20 cellular contexts compared by ENCODE assay signal in the genomic region with DNA sequence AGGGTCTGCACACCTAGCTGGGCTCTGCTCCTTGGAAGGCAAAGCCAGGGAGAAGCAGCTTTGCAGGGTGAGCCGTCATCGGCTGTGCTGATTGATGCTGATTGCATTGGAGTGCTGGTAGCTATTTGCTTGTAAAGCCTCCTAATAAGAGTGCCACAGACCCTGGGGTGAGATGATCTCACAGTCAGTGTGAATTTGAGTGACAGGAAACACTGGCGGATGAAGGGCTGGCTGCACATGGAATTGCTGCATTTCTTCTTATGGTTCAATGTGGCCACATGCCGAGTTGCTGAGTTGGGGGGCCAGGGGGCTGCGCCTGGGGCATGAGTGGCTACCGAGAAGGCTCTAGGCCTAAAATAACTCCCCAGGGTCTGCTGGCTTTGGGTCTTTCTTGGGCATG.
"Had no signal": no experiment of that assay in that cellular context is flagged by ENCODE, and none has a peak within 500 bp of the region (broad histone marks: within the 10 kb centered on the region; RNA-seq: fewer than 3 reads in every experiment).

No MANE protein-coding gene starts in this region.

- H3K9ac ChIP-seq: KMS-11 had no signal

- H3K4me2 ChIP-seq: KMS-11 had no signal

- DNase-seq: activated CD4-positive, alpha-beta memory T cell treated with anti-CD3 and anti-CD28 coated beads for 36 hours; activated CD4-positive, alpha-beta T cell treated with anti-CD3 and anti-CD28 coated beads, Interleukin-2, amount 10 ng/mL, durations not matched to agents 7 days and 5 days; activated CD4-positive, CD25-positive, alpha-beta regulatory T cell; activated effector memory CD4-positive, alpha-beta T cell treated with Interleukin-2 at 50 U/mL for 16 hours; activated naive CD4-positive, alpha-beta T cell; activated T-cell treated with anti-CD3 and anti-CD28 coated beads, Interleukin-2, amount 50 U/mL, for 24 hours; aorta; central memory CD4-positive, alpha-beta T cell; NCI-H2029; NCI-H2107; NCI-H446 treated with DMSO at 0.1 percent for 48 hours; NCI-H524 treated with DMSO at 0.1 percent for 48 hours; NCI-H748 treated with DMSO at 0.1 percent for 48 hours; T-cell had no signal

- H3K27me3 Mint-ChIP-seq: activated CD4-positive, alpha-beta T cell treated with anti-CD3 and anti-CD28 coated beads, Interleukin-2, amount 10 ng/mL, durations not matched to agents 7 days and 5 days; activated naive CD4-positive, alpha-beta T cell treated with anti-CD3 and anti-CD28 coated beads, Interleukin-2, amount 50 U/mL, for 24 hours; T-cell had no signal

- H3K4me1 Mint-ChIP-seq: activated CD4-positive, alpha-beta T cell treated with anti-CD3 and anti-CD28 coated beads, Interleukin-2, amount 10 ng/mL, durations not matched to agents 7 days and 5 days had no signal

- H3K27ac Mint-ChIP-seq: activated CD4-positive, alpha-beta memory T cell treated with anti-CD3 and anti-CD28 coated beads for 36 hours; activated CD4-positive, alpha-beta T cell treated with anti-CD3 and anti-CD28 coated beads, Interleukin-2, amount 10 ng/mL, durations not matched to agents 7 days and 5 days; activated naive CD4-positive, alpha-beta T cell treated with anti-CD3 and anti-CD28 coated beads, Interleukin-2, amount 50 U/mL, for 24 hours; activated T-cell treated with anti-CD3 and anti-CD28 coated beads, Interleukin-2, amount 50 U/mL, for 24 hours; activated T-helper 1 cell treated with anti-CD3 and anti-CD28 coated beads, Interleukin-12 subunit alpha, Interleukin-12 subunit beta, Interleukin-2, Interleukin-4 antibody, amounts not matched to agents 30 ng/mL and 10 ng/mL and 1 ng/mL, durations not matched to agents 14 hours and 24 hours and 36 hours; T-cell had no signal

- ATAC-seq: Right ventricle myocardium inferior, T-cell had no signal

- H3K36me3 Mint-ChIP-seq: activated CD4-positive, alpha-beta memory T cell treated with anti-CD3 and anti-CD28 coated beads for 36 hours; activated naive CD4-positive, alpha-beta T cell treated with anti-CD3 and anti-CD28 coated beads, Interleukin-2, amount 50 U/mL, for 24 hours; T-cell had no signal

- H3K9me3 Mint-ChIP-seq: activated CD4-positive, alpha-beta memory T cell treated with anti-CD3 and anti-CD28 coated beads for 36 hours; activated CD4-positive, alpha-beta T cell treated with anti-CD3 and anti-CD28 coated beads, Interleukin-2, amount 10 ng/mL, durations not matched to agents 7 days and 5 days; activated naive CD4-positive, alpha-beta T cell treated with anti-CD3 and anti-CD28 coated beads, Interleukin-2, amount 50 U/mL, for 24 hours; activated T-cell treated with anti-CD3 and anti-CD28 coated beads, Interleukin-2, amount 50 U/mL, for 24 hours; activated T-helper 1 cell treated with anti-CD3 and anti-CD28 coated beads, Interleukin-12 subunit alpha, Interleukin-12 subunit beta, Interleukin-2, Interleukin-4 antibody, amounts not matched to agents 30 ng/mL and 10 ng/mL and 1 ng/mL, durations not matched to agents 14 hours and 24 hours and 36 hours; T-cell had no signal

- H3K4me3 ChIP-seq: SK-N-MC had no signal

- H3K4me3 Mint-ChIP-seq: activated CD4-positive, alpha-beta memory T cell treated with anti-CD3 and anti-CD28 coated beads for 36 hours; activated CD4-positive, alpha-beta T cell treated with anti-CD3 and anti-CD28 coated beads, Interleukin-2, amount 10 ng/mL, durations not matched to agents 7 days and 5 days; activated naive CD4-positive, alpha-beta T cell treated with anti-CD3 and anti-CD28 coated beads, Interleukin-2, amount 50 U/mL, for 24 hours; activated T-cell treated with anti-CD3 and anti-CD28 coated beads, Interleukin-2, amount 50 U/mL, for 24 hours; activated T-helper 1 cell treated with anti-CD3 and anti-CD28 coated beads, Interleukin-12 subunit alpha, Interleukin-12 subunit beta, Interleukin-2, Interleukin-4 antibody, amounts not matched to agents 30 ng/mL and 10 ng/mL and 1 ng/mL, durations not matched to agents 14 hours and 24 hours and 36 hours; T-cell had no signal

- H3K27ac ChIP-seq: KMS-11, SK-N-MC, VCaP had no signal
